10 cellular contexts compared by ENCODE assay signal in the genomic region with DNA sequence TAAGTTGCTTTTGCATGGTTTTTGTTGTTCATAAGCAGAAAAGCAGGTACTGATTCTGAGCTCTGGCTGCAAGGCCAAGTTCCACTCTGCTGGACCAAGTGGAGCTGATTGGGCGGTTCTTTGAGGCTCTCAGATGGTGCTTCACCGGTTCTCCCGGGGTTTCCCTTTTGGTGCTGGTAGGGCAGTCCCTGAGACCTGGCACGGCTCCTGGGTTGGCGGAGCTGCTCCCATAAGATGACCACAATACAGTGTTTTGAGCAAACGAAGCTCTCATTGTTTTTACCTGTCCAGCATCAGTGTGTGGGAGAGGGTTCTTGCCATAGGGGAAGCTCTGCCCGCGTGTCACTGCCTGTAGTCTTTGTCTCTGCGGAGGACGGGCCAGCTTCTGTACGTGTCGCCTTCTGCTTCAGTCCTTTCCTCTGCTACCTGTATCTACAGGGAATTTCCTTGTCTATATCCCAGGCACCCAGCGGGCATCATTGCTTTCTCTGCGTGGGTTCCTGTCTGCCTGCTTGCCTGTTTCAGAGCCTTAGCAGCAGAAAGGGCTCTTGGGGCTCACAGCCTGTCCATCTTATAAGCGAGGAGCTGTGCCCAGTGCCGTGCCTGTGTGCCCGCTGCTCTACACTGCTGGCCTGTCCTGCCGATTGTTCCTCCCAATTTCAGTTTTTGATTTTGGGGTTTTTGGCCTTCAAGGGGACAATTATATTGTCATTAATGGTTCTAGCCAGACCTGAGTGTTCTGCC. TPM values are rescaled to one million over a fixed set of nuclear protein-coding genes. Genes with fewer than 3 reads are reported as not detected.
DNase-seq lines count a peak whose midpoint lies in the region; ATAC-seq and TF ChIP-seq lines count a peak whose summit lies in the region.
"Had no signal": no experiment of that assay in that cellular context is flagged by ENCODE, and none has a peak within 500 bp of the region (broad histone marks: within the 10 kb centered on the region; RNA-seq: fewer than 3 reads in every experiment).

No MANE protein-coding gene starts in this region.

- DNase-seq in activated T-cell treated with anti-CD3 and anti-CD28 coated beads, Interleukin-2, amount 50 U/mL, for 24 hours, result no peak
- DNase-seq in activated T-cell treated with anti-CD3 and anti-CD28 coated beads for 4 hours (no peak), suprapubic skin (ENCODE audit: low spot score in 2 of 2) (no peak), AG20443 (ENCODE audit: low spot score) (no peak), NCI-H2171 (lab: John Stamatoyannopoulos, UW) (no peak)
- no peak for DNase-seq in activated T-helper 1 cell treated with anti-CD3 and anti-CD28 coated beads, Interleukin-12 subunit alpha, Interleukin-12 subunit beta, Interleukin-2, Interleukin-4 antibody, amounts not matched to agents 30 ng/mL and 10 ng/mL and 1 ng/mL, durations not matched to agents 14 hours and 24 hours and 36 hours (ENCODE audit: low spot score)
- DNase-seq: hippocampal formation had no signal

- WGBS in suprapubic skin, result 37% methylated on average over 17 of the region's 18 CpGs

- H3K9me3 Mint-ChIP-seq in activated T-cell treated with anti-CD3 and anti-CD28 coated beads, Interleukin-2, amount 50 U/mL, for 24 hours, result no peaks in the 10 kb centered on the region
- no peaks in the 10 kb centered on the region for H3K9me3 Mint-ChIP-seq in activated T-helper 1 cell treated with anti-CD3 and anti-CD28 coated beads, Interleukin-12 subunit alpha, Interleukin-12 subunit beta, Interleukin-2, Interleukin-4 antibody, amounts not matched to agents 30 ng/mL and 10 ng/mL and 1 ng/mL, durations not matched to agents 14 hours and 24 hours and 36 hours

- H3K27me3 ChIP-seq in iPS-20b (ENCODE audit: insufficient read depth, low read length), result no peaks in the 10 kb centered on the region
- H3K27me3 ChIP-seq in suprapubic skin, result no peaks in the 10 kb centered on the region
- H3K27me3 ChIP-seq: tibial nerve had no signal

- H3K36me3 ChIP-seq in iPS-20b (ENCODE audit: insufficient read depth, low read depth, low read length) (peaks cover 45% of the 10 kb centered on the region), suprapubic skin (peaks cover 32% of the 10 kb centered on the region)

- H3K4me3 Mint-ChIP-seq in activated T-cell treated with anti-CD3 and anti-CD28 coated beads, Interleukin-2, amount 50 U/mL, for 24 hours, result peak overlapping the region; percentile 93
- peak overlapping the region; percentile 93 for H3K4me3 Mint-ChIP-seq in activated T-helper 1 cell treated with anti-CD3 and anti-CD28 coated beads, Interleukin-12 subunit alpha, Interleukin-12 subunit beta, Interleukin-2, Interleukin-4 antibody, amounts not matched to agents 30 ng/mL and 10 ng/mL and 1 ng/mL, durations not matched to agents 14 hours and 24 hours and 36 hours

- no peak for TF ChIP-seq POLR2A in suprapubic skin (IDR thresholded peaks at IDR 0.05)

- H3K27ac Mint-ChIP-seq in activated T-cell treated with anti-CD3 and anti-CD28 coated beads, Interleukin-2, amount 50 U/mL, for 24 hours, result peak overlapping the region; percentile 98
- H3K27ac Mint-ChIP-seq in activated T-helper 1 cell treated with anti-CD3 and anti-CD28 coated beads, Interleukin-12 subunit alpha, Interleukin-12 subunit beta, Interleukin-2, Interleukin-4 antibody, amounts not matched to agents 30 ng/mL and 10 ng/mL and 1 ng/mL, durations not matched to agents 14 hours and 24 hours and 36 hours, result peak overlapping the region; percentile 99

- TF ChIP-seq CTCF in suprapubic skin (IDR thresholded peaks at IDR 0.05), result no peak

- no peak overlapping the region for H3K27ac ChIP-seq in iPS-20b (ENCODE audit: low read length)
- H3K27ac ChIP-seq in suprapubic skin, result no peak overlapping the region

- no peaks in the 10 kb centered on the region for H3K27me3 Mint-ChIP-seq in activated T-cell treated with anti-CD3 and anti-CD28 coated beads, Interleukin-2, amount 50 U/mL, for 24 hours
- no peaks in the 10 kb centered on the region for H3K27me3 Mint-ChIP-seq in activated T-helper 1 cell treated with anti-CD3 and anti-CD28 coated beads, Interleukin-12 subunit alpha, Interleukin-12 subunit beta, Interleukin-2, Interleukin-4 antibody, amounts not matched to agents 30 ng/mL and 10 ng/mL and 1 ng/mL, durations not matched to agents 14 hours and 24 hours and 36 hours (ENCODE audit: insufficient read depth)

- H3K4me1 ChIP-seq in iPS-20b (ENCODE audit: insufficient read depth, low read length) (peaks cover 18% of the 10 kb centered on the region), suprapubic skin (peaks cover 59% of the 10 kb centered on the region)

- peaks cover 78% of the 10 kb centered on the region for H3K36me3 Mint-ChIP-seq in activated T-cell treated with anti-CD3 and anti-CD28 coated beads, Interleukin-2, amount 50 U/mL, for 24 hours (ENCODE audit: low read depth)
- peaks cover 47% of the 10 kb centered on the region for H3K36me3 Mint-ChIP-seq in activated T-helper 1 cell treated with anti-CD3 and anti-CD28 coated beads, Interleukin-12 subunit alpha, Interleukin-12 subunit beta, Interleukin-2, Interleukin-4 antibody, amounts not matched to agents 30 ng/mL and 10 ng/mL and 1 ng/mL, durations not matched to agents 14 hours and 24 hours and 36 hours (ENCODE audit: low read depth)

- H3K4me3 ChIP-seq in iPS-20b (ENCODE audit: low read length), result peak overlapping the region; percentile 97
- H3K4me3 ChIP-seq in suprapubic skin, result peak overlapping the region; percentile 87

- no peak for TF ChIP-seq EP300 in suprapubic skin (IDR thresholded peaks at IDR 0.05)

- intact Hi-C loops in activated T-helper 1 cell treated with anti-CD3 and anti-CD28 coated beads, Interleukin-12 subunit alpha, Interleukin-12 subunit beta, Interleukin-2, Interleukin-4 antibody, amounts not matched to agents 30 ng/mL and 10 ng/mL and 1 ng/mL, durations not matched to agents 14 hours and 24 hours and 36 hours (cut with micrococcal nuclease), result loop anchor here (10.0 kb wide), 1 partner anchor 1522 kb away; a partner anchor contains a TSS

- peaks cover 44% of the 10 kb centered on the region for H3K4me1 Mint-ChIP-seq in activated T-cell treated with anti-CD3 and anti-CD28 coated beads, Interleukin-2, amount 50 U/mL, for 24 hours (ENCODE audit: low read depth)
- peaks cover 33% of the 10 kb centered on the region for H3K4me1 Mint-ChIP-seq in activated T-helper 1 cell treated with anti-CD3 and anti-CD28 coated beads, Interleukin-12 subunit alpha, Interleukin-12 subunit beta, Interleukin-2, Interleukin-4 antibody, amounts not matched to agents 30 ng/mL and 10 ng/mL and 1 ng/mL, durations not matched to agents 14 hours and 24 hours and 36 hours (ENCODE audit: low read depth)

- peak overlapping the region; percentile 98 for H3K9ac ChIP-seq in iPS-20b (ENCODE audit: low read depth, low read length)

- H3K9me3 ChIP-seq in iPS-20b (ENCODE audit: insufficient read depth, low read depth, low read length) (no peaks in the 10 kb centered on the region), suprapubic skin (no peaks in the 10 kb centered on the region)
- H3K9me3 ChIP-seq: tibial nerve had no signal

- no peak for ATAC-seq in HG03521 (IDR thresholded peaks at IDR 0.05; ENCODE audit: unreplicated experiment)

RNA-seq across cellular contexts. Expression of a gene that starts 2.3 kb away (rescaled TPM):
- total RNA-seq in activated T-helper 1 cell treated with anti-CD3 and anti-CD28 coated beads, Interleukin-12 subunit alpha, Interleukin-12 subunit beta, Interleukin-2, Interleukin-4 antibody, amounts not matched to agents 30 ng/mL and 10 ng/mL and 1 ng/mL, durations not matched to agents 14 hours and 24 hours and 36 hours, result 384 and 394 TPM in 2 replicates
- 100 to 1,000 TPM in 1 of 4 donors, 10 to 100 TPM in 3; 82.8 to 128 (median 88.5) TPM for total RNA-seq in suprapubic skin

RNA-seq across cellular contexts. Expression of a gene that starts 9.2 kb away (rescaled TPM):
- total RNA-seq in activated T-helper 1 cell treated with anti-CD3 and anti-CD28 coated beads, Interleukin-12 subunit alpha, Interleukin-12 subunit beta, Interleukin-2, Interleukin-4 antibody, amounts not matched to agents 30 ng/mL and 10 ng/mL and 1 ng/mL, durations not matched to agents 14 hours and 24 hours and 36 hours, result 7.3 and 9.0 TPM in 2 replicates
- total RNA-seq in suprapubic skin, result 10 to 100 TPM in 1 of 4 donors, 1 to 10 TPM in 3; 6.2 to 18.3 (median 8.5) TPM

RNA-seq across cellular contexts. Expression of a gene that starts 13.7 kb away (rescaled TPM):
- total RNA-seq in activated T-helper 1 cell treated with anti-CD3 and anti-CD28 coated beads, Interleukin-12 subunit alpha, Interleukin-12 subunit beta, Interleukin-2, Interleukin-4 antibody, amounts not matched to agents 30 ng/mL and 10 ng/mL and 1 ng/mL, durations not matched to agents 14 hours and 24 hours and 36 hours, result 35.6 and 36.4 TPM in 2 replicates
- 10 to 100 TPM; 16.3 to 27.1 (median 20.2) TPM for total RNA-seq in suprapubic skin

RNA-seq across cellular contexts. Expression of a gene that starts 16.4 kb away (rescaled TPM):
- total RNA-seq in activated T-helper 1 cell treated with anti-CD3 and anti-CD28 coated beads, Interleukin-12 subunit alpha, Interleukin-12 subunit beta, Interleukin-2, Interleukin-4 antibody, amounts not matched to agents 30 ng/mL and 10 ng/mL and 1 ng/mL, durations not matched to agents 14 hours and 24 hours and 36 hours, result 39.8 and 40.4 TPM in 2 replicates
- total RNA-seq in suprapubic skin, result 10 to 100 TPM; 15.0 to 27.9 (median 22.3) TPM

RNA-seq across cellular contexts. Expression of a gene that starts 17.9 kb away (rescaled TPM):
- 46.0 and 48.3 TPM in 2 replicates for total RNA-seq in activated T-helper 1 cell treated with anti-CD3 and anti-CD28 coated beads, Interleukin-12 subunit alpha, Interleukin-12 subunit beta, Interleukin-2, Interleukin-4 antibody, amounts not matched to agents 30 ng/mL and 10 ng/mL and 1 ng/mL, durations not matched to agents 14 hours and 24 hours and 36 hours
- total RNA-seq in suprapubic skin, result 100 to 1,000 TPM in 1 of 4 donors, 10 to 100 TPM in 3; 80.1 to 104 (median 82.9) TPM
